In the genomic region with DNA sequence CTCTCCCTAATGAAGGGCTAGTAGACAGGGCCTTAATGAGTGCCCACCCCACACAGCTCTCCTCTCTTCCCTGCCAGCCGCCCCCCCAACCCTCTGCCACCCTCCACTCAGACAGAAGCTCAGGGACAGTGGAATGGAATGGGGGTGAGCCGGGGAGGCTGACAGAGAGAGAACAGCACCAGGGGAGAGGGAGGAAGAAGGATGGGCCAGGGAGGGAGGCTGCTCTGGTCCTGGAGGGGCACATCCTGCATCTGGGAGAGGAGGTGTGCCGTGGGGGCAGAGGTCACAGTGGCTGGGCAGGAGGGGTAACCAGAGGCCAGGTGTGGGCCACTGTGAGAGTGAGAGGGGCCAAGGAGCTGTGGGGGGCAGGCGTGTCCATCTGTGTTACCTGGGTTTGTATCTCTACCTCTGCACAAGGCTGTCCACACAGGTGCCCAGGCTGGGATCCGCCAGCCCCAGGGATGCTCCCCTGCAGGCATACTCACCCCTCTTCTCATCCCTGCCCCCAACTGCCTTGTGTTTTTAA, we compare ENCODE assay signal across 2 cellular contexts.
TF ChIP-seq lines count a peak whose summit lies in the region.

No MANE protein-coding gene starts in this region.

TF ChIP-seq in GM23338, 12 proteins besides CTCF, POLR2A, EP300 and RAD21 (continues in another document):
- TF ChIP-seq, protein P1, sequence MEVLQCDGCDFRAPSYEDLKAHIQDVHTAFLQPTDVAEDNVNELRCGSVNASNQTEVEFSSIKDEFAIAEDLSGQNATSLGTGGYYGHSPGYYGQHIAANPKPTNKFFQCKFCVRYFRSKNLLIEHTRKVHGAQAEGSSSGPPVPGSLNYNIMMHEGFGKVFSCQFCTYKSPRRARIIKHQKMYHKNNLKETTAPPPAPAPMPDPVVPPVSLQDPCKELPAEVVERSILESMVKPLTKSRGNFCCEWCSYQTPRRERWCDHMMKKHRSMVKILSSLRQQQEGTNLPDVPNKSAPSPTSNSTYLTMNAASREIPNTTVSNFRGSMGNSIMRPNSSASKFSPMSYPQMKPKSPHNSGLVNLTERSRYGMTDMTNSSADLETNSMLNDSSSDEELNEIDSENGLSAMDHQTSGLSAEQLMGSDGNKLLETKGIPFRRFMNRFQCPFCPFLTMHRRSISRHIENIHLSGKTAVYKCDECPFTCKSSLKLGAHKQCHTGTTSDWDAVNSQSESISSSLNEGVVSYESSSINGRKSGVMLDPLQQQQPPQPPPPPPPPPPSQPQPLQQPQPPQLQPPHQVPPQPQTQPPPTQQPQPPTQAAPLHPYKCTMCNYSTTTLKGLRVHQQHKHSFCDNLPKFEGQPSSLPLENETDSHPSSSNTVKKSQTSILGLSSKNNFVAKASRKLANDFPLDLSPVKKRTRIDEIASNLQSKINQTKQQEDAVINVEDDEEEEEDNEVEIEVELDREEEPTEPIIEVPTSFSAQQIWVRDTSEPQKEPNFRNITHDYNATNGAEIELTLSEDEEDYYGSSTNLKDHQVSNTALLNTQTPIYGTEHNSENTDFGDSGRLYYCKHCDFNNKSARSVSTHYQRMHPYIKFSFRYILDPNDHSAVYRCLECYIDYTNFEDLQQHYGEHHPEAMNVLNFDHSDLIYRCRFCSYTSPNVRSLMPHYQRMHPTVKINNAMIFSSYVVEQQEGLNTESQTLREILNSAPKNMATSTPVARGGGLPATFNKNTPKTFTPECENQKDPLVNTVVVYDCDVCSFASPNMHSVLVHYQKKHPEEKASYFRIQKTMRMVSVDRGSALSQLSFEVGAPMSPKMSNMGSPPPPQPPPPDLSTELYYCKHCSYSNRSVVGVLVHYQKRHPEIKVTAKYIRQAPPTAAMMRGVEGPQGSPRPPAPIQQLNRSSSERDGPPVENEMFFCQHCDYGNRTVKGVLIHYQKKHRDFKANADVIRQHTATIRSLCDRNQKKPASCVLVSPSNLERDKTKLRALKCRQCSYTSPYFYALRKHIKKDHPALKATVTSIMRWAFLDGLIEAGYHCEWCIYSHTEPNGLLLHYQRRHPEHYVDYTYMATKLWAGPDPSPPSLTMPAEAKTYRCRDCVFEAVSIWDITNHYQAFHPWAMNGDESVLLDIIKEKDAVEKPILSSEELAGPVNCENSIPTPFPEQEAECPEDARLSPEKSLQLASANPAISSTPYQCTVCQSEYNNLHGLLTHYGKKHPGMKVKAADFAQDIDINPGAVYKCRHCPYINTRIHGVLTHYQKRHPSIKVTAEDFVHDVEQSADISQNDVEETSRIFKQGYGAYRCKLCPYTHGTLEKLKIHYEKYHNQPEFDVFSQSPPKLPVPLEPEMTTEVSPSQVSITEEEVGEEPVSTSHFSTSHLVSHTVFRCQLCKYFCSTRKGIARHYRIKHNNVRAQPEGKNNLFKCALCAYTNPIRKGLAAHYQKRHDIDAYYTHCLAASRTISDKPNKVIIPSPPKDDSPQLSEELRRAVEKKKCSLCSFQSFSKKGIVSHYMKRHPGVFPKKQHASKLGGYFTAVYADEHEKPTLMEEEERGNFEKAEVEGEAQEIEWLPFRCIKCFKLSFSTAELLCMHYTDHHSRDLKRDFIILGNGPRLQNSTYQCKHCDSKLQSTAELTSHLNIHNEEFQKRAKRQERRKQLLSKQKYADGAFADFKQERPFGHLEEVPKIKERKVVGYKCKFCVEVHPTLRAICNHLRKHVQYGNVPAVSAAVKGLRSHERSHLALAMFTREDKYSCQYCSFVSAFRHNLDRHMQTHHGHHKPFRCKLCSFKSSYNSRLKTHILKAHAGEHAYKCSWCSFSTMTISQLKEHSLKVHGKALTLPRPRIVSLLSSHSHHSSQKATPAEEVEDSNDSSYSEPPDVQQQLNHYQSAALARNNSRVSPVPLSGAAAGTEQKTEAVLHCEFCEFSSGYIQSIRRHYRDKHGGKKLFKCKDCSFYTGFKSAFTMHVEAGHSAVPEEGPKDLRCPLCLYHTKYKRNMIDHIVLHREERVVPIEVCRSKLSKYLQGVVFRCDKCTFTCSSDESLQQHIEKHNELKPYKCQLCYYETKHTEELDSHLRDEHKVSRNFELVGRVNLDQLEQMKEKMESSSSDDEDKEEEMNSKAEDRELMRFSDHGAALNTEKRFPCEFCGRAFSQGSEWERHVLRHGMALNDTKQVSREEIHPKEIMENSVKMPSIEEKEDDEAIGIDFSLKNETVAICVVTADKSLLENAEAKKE (CRISPR knock-in tag; IDR thresholded peaks at IDR 0.05), result no peak
- TF ChIP-seq, protein P2, sequence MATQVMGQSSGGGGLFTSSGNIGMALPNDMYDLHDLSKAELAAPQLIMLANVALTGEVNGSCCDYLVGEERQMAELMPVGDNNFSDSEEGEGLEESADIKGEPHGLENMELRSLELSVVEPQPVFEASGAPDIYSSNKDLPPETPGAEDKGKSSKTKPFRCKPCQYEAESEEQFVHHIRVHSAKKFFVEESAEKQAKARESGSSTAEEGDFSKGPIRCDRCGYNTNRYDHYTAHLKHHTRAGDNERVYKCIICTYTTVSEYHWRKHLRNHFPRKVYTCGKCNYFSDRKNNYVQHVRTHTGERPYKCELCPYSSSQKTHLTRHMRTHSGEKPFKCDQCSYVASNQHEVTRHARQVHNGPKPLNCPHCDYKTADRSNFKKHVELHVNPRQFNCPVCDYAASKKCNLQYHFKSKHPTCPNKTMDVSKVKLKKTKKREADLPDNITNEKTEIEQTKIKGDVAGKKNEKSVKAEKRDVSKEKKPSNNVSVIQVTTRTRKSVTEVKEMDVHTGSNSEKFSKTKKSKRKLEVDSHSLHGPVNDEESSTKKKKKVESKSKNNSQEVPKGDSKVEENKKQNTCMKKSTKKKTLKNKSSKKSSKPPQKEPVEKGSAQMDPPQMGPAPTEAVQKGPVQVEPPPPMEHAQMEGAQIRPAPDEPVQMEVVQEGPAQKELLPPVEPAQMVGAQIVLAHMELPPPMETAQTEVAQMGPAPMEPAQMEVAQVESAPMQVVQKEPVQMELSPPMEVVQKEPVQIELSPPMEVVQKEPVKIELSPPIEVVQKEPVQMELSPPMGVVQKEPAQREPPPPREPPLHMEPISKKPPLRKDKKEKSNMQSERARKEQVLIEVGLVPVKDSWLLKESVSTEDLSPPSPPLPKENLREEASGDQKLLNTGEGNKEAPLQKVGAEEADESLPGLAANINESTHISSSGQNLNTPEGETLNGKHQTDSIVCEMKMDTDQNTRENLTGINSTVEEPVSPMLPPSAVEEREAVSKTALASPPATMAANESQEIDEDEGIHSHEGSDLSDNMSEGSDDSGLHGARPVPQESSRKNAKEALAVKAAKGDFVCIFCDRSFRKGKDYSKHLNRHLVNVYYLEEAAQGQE (IDR thresholded peaks at IDR 0.05; ENCODE audit: unreplicated experiment), result no peak
- TF ChIP-seq POLR2AphosphoS5 (IDR thresholded peaks at IDR 0.05; ENCODE audit: low read depth) (no peak), CREB1 (CRISPR knock-in tag; IDR thresholded peaks at IDR 0.05; ENCODE audit: low read depth) (no peak), ZNF331 (CRISPR knock-in tag; IDR thresholded peaks at IDR 0.05; ENCODE audit: low read depth) (no peak), STAT1 (IDR thresholded peaks at IDR 0.05; ENCODE audit: unreplicated experiment) (no peak), ZNF114 (CRISPR knock-in tag; IDR thresholded peaks at IDR 0.05) (no peak), EZH2phosphoT487 (IDR thresholded peaks at IDR 0.05; ENCODE audit: unreplicated experiment) (no peak)
- TF ChIP-seq, protein P3, sequence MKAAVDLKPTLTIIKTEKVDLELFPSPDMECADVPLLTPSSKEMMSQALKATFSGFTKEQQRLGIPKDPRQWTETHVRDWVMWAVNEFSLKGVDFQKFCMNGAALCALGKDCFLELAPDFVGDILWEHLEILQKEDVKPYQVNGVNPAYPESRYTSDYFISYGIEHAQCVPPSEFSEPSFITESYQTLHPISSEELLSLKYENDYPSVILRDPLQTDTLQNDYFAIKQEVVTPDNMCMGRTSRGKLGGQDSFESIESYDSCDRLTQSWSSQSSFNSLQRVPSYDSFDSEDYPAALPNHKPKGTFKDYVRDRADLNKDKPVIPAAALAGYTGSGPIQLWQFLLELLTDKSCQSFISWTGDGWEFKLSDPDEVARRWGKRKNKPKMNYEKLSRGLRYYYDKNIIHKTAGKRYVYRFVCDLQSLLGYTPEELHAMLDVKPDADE (IDR thresholded peaks at IDR 0.05), result no peak

TF ChIP-seq in neural cell, 6 proteins besides CTCF, POLR2A, EP300 and RAD21:
- TF ChIP-seq TAF1 (IDR thresholded peaks at IDR 0.05; ENCODE audit: low read depth) (no peak), EZH2 (IDR thresholded peaks at IDR 0.05; ENCODE audit: borderline replicate concordance, insufficient read depth, low read length, poor library complexity, severe bottlenecking) (no peak), POLR2AphosphoS5 (IDR thresholded peaks at IDR 0.05) (no peak), SMC3 (conservative IDR thresholded peaks at IDR 0.05; ENCODE audit: poor library complexity) (no peak), MXI1 (conservative IDR thresholded peaks at IDR 0.05; ENCODE audit: poor library complexity, severe bottlenecking) (no peak)
- TF ChIP-seq, protein P2 (IDR thresholded peaks at IDR 0.05; ENCODE audit: borderline replicate concordance), result no peak
TF ChIP-seq in neural cell: peak in this region for 0.
